ENCODE assay signal across 12 cellular contexts in the genomic region with DNA sequence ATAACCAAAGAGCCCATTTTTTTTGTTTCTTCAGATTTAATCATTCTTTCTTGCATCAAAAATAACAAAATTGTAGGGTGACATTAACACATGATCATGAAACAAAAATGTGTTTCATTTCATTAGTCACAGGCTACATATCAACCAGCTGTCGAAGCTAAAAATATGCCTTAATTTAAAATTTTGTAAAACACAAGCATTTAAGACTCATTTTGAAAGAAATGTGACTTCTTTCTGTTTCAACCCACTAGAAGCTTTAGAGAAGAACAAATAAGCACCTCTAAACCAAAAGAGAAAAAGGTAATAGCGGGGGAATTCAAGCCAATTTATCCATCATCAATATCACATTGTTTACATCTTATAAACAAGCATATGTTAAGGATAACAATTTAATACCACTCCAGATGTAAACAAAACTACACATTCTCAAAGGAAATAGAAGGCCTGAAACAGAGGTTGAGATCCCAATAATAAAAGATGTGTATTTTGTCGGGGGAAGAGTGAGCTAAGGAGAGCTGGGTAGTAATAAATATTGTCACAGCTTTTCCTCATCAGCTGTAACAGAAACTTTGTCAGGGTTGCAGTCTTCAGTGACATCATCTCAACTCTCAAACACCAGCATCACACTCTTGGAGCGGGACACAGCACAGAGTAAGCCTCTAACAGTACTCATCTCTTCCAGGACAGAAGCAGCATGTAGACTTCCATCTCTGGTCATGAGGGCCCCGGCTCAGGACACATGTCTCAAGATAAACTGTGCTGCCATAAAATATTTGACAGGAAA. TPM values are rescaled to one million over a fixed set of nuclear protein-coding genes. Genes with fewer than 3 reads are reported as not detected.
DNase-seq lines count a peak whose midpoint lies in the region; ATAC-seq and TF ChIP-seq lines count a peak whose summit lies in the region.
"Had no signal": no experiment of that assay in that cellular context is flagged by ENCODE, and none has a peak within 500 bp of the region (broad histone marks: within the 10 kb centered on the region; RNA-seq: fewer than 3 reads in every experiment).

No MANE protein-coding gene starts in this region.

- no peaks in the 10 kb centered on the region for H3K9me3 Mint-ChIP-seq in activated naive CD8-positive, alpha-beta T cell treated with anti-CD3 and anti-CD28 coated beads for 36 hours

- H3K9me3 ChIP-seq in hepatocyte (ENCODE audit: low read depth), result no peaks in the 10 kb centered on the region
- H3K9me3 ChIP-seq: heart left ventricle, sigmoid colon had no signal

- no peaks in the 10 kb centered on the region for H3K36me3 ChIP-seq in hepatocyte (replicated peaks; ENCODE audit: insufficient read depth, low read depth)

- no peaks in the 10 kb centered on the region for H3K27me3 ChIP-seq in hepatocyte
- H3K27me3 ChIP-seq: heart left ventricle, sigmoid colon had no signal

- H3K27me3 Mint-ChIP-seq in activated naive CD8-positive, alpha-beta T cell treated with anti-CD3 and anti-CD28 coated beads for 36 hours, result no peaks in the 10 kb centered on the region
- H3K27me3 Mint-ChIP-seq: T-helper 17 cell had no signal

- H4K20me1 ChIP-seq in hepatocyte (ENCODE audit: insufficient read depth, poor library complexity, severe bottlenecking), result no peaks in the 10 kb centered on the region

- H3K79me2 ChIP-seq in hepatocyte, result no peaks in the 10 kb centered on the region

- H3K4me3 Mint-ChIP-seq in activated naive CD8-positive, alpha-beta T cell treated with anti-CD3 and anti-CD28 coated beads for 36 hours, result no peak overlapping the region
- H3K4me3 Mint-ChIP-seq: T-helper 17 cell had no signal

- 85% methylated on average over 5 of the region's 5 CpGs for WGBS in hepatocyte (ENCODE audit: low lambda C conversion rate, missing lambda C conversion rate)

- peak; percentile 43 for DNase-seq in GM10266 (ENCODE audit: extremely low spot score)
- no peak for DNase-seq in activated naive CD8-positive, alpha-beta T cell treated with anti-CD3 and anti-CD28 coated beads for 36 hours
- DNase-seq in NCI-H345 treated with DMSO at 0.1 percent for 48 hours (lab: John Stamatoyannopoulos, UW; ENCODE audit: unreplicated experiment), result no peak
- DNase-seq in nucleus accumbens (lab: John Stamatoyannopoulos, UW), result no peak
- DNase-seq in hepatocyte (ENCODE audit: low spot score), result no peak
- DNase-seq: heart left ventricle, NCI-H1092 treated with DMSO at 0.1 percent for 48 hours, sigmoid colon, T-helper 17 cell had no signal

- H3K36me3 Mint-ChIP-seq in activated naive CD8-positive, alpha-beta T cell treated with anti-CD3 and anti-CD28 coated beads for 36 hours, result peaks cover 14% of the 10 kb centered on the region

- ATAC-seq in GM19043 (IDR thresholded peaks at IDR 0.05; ENCODE audit: low read depth, unreplicated experiment) (peak; percentile 64), HG02884 (IDR thresholded peaks at IDR 0.05; ENCODE audit: unreplicated experiment) (peak; percentile 63), HG03457 (IDR thresholded peaks at IDR 0.05; ENCODE audit: unreplicated experiment) (no peak)
- ATAC-seq: T-helper 17 cell had no signal

- TF ChIP-seq CTCF in GM10266 (IDR thresholded peaks at IDR 0.05; ENCODE audit: control insufficient read depth, insufficient read depth, low read depth, missing control alignments) (no peak), hepatocyte (IDR thresholded peaks at IDR 0.05; ENCODE audit: poor library complexity) (no peak)

- no peak overlapping the region for H3K4me2 ChIP-seq in hepatocyte

- no peak overlapping the region for H3K4me3 ChIP-seq in hepatocyte
- H3K4me3 ChIP-seq: heart left ventricle, sigmoid colon had no signal

- H2AFZ ChIP-seq in hepatocyte, result no peak overlapping the region

- H3K27ac ChIP-seq in hepatocyte, result no peak overlapping the region
- H3K27ac ChIP-seq: heart left ventricle, sigmoid colon had no signal

- peak overlapping the region; percentile 27 for H3K27ac Mint-ChIP-seq in activated naive CD8-positive, alpha-beta T cell treated with anti-CD3 and anti-CD28 coated beads for 36 hours
- H3K27ac Mint-ChIP-seq: T-helper 17 cell had no signal

- peaks cover 6% of the 10 kb centered on the region for H3K4me1 ChIP-seq in hepatocyte (ENCODE audit: insufficient read depth)
- H3K4me1 ChIP-seq: sigmoid colon had no signal

- H3K9me2 ChIP-seq in hepatocyte (replicated peaks; ENCODE audit: insufficient read depth), result no peaks in the 10 kb centered on the region

- peaks cover 23% of the 10 kb centered on the region for H3K4me1 Mint-ChIP-seq in activated naive CD8-positive, alpha-beta T cell treated with anti-CD3 and anti-CD28 coated beads for 36 hours

RNA-seq across cellular contexts. Expression of gene ALG9, which starts 42.0 kb away (rescaled TPM):
- 10 to 100 TPM; 36.4 to 36.8 TPM for total RNA-seq in activated naive CD8-positive, alpha-beta T cell treated with anti-CD3 and anti-CD28 coated beads for 36 hours
- 42.0 and 52.4 TPM in 2 replicates for total RNA-seq in hepatocyte
- polyA plus RNA-seq in hepatocyte, result 22.6 and 38.7 TPM in 2 replicates

RNA-seq across cellular contexts. Expression of gene FDXACB1, which starts 49.6 kb away (rescaled TPM):
- total RNA-seq in activated naive CD8-positive, alpha-beta T cell treated with anti-CD3 and anti-CD28 coated beads for 36 hours, result 1 to 10 TPM; 8.8 to 9.9 TPM
- 2.3 and 2.6 TPM in 2 replicates for total RNA-seq in hepatocyte
- 0.64 and 2.2 TPM in 2 replicates for polyA plus RNA-seq in hepatocyte

RNA-seq across cellular contexts. Expression of gene CFAP68, which starts 50.0 kb away (rescaled TPM):
- 10 to 100 TPM; 45.8 to 47.0 TPM for total RNA-seq in activated naive CD8-positive, alpha-beta T cell treated with anti-CD3 and anti-CD28 coated beads for 36 hours
- total RNA-seq in hepatocyte, result 21.1 and 24.6 TPM in 2 replicates
- polyA plus RNA-seq in hepatocyte, result 19.9 and 21.8 TPM in 2 replicates
